ENCODE assay signal across 8 cellular contexts in the genomic region with DNA sequence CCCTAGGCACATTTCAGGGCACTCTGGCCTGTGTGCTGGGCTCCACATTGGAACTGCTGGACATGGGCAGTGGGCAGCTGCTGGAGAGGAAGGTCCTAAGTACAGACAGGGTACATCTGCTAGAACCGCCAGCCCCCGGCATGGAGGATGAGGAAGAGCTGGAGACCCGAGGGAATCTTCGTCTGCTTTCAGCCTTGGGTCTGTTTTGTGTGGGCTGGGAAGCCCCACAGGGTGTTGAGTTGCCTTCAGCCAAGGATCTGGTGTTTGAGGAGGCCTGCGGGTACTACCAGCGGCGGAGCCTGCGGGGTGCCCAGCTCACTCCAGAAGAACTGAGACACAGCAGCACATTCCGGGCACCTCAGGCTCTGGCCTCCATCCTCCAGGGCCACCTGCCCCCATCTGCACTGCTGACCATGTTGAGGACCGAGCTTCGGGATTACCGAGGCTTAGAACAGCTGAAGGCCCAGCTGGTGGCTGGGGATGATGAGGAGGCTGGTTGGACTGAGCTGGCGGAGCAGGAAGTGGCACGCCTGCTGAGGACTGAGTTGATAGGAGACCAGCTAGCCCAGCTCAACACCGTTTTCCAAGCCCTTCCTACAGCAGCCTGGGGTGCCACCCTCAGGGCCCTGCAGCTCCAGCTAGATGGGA. TPM values are rescaled to one million over a fixed set of nuclear protein-coding genes. Genes with fewer than 3 reads are reported as not detected.
DNase-seq lines count a peak whose midpoint lies in the region; ATAC-seq and TF ChIP-seq lines count a peak whose summit lies in the region.

No MANE protein-coding gene starts in this region.

- DNase-seq in right atrium auricular region (ENCODE audit: low spot score) (no peak), Right ventricle myocardium superior (no peak), mesendoderm (no peak), aorta (peak; percentile 45 to 48), NCI-H446 treated with DMSO at 0.1 percent for 48 hours (lab: John Stamatoyannopoulos, UW) (no peak), T-helper 9 cell (no peak)
- no peak for DNase-seq in activated naive CD8-positive, alpha-beta T cell treated with anti-CD3 and anti-CD28 coated beads, Interleukin-2, amount 50 U/mL, for 24 hours

- peak overlapping the region in 1 of 2 donors; percentile 87 for H3K27ac ChIP-seq in right atrium auricular region
- no peak overlapping the region for H3K27ac ChIP-seq in mesendoderm (ENCODE audit: low read depth, low read length)
- H3K27ac ChIP-seq in aorta (ENCODE audit: low read depth in 1 of 2, low read length in 2 of 2): peak overlapping the region in 1 of 2 donors; percentile 42

- H2AK5ac ChIP-seq in mesendoderm (ENCODE audit: low read length): no peak overlapping the region

- H3K27ac Mint-ChIP-seq in activated naive CD8-positive, alpha-beta T cell treated with anti-CD3 and anti-CD28 coated beads, Interleukin-2, amount 50 U/mL, for 24 hours: peak overlapping the region; percentile 85

- peak overlapping the region; percentile 7 for H3K9ac ChIP-seq in mesendoderm (ENCODE audit: low read length)

- H3K9me3 ChIP-seq in right atrium auricular region (no peaks in the 10 kb centered on the region), aorta (ENCODE audit: control insufficient read depth, low read length) (no peaks in the 10 kb centered on the region)

- no peak overlapping the region for H4K5ac ChIP-seq in mesendoderm (ENCODE audit: low read length)

- ATAC-seq in Right ventricle myocardium superior (ENCODE audit: poor library complexity): no peak
- no peak for ATAC-seq in activated naive CD8-positive, alpha-beta T cell treated with anti-CD3 and anti-CD28 coated beads, Interleukin-2, amount 50 U/mL, for 24 hours
- ATAC-seq in aorta (ENCODE audit: low FRiP score): no peak
- no peak for ATAC-seq in HG02852 (IDR thresholded peaks at IDR 0.05; ENCODE audit: unreplicated experiment)

- no CpG with 5 or more reads among the region's 15 CpGs for WGBS in mesendoderm (ENCODE audit: extremely low coverage, insufficient coverage, low lambda C conversion rate)
- 81 to 84% methylated on average over 15 of the region's 15 CpGs for WGBS in aorta, 2 donors

- H3K27me3 ChIP-seq in right atrium auricular region (no peaks in the 10 kb centered on the region), mesendoderm (ENCODE audit: insufficient read depth, low read length, poor library complexity) (no peaks in the 10 kb centered on the region), aorta (ENCODE audit: control insufficient read depth in 1 of 2, insufficient read depth in 2 of 2, low read length in 1 of 2) (no peaks in the 10 kb centered on the region)

- no peak overlapping the region for H3K23ac ChIP-seq in mesendoderm (ENCODE audit: low read length)

- H3K4me1 ChIP-seq in right atrium auricular region: peaks cover 0 to 35% of the 10 kb centered on the region in 2 donors
- H3K4me1 ChIP-seq in mesendoderm (ENCODE audit: control insufficient read depth, low read depth, low read length): no peaks in the 10 kb centered on the region
- H3K4me1 ChIP-seq in aorta (ENCODE audit: control insufficient read depth in 1 of 2, insufficient read depth in 2 of 2, low read length in 2 of 2): peaks cover 0 to 3% of the 10 kb centered on the region in 2 donors

- no peak overlapping the region for H3K4ac ChIP-seq in mesendoderm (ENCODE audit: low read depth, low read length)

- no peak overlapping the region for H4K8ac ChIP-seq in mesendoderm (ENCODE audit: low read depth, low read length)

- no peaks in the 10 kb centered on the region for H3K79me2 ChIP-seq in mesendoderm (ENCODE audit: control insufficient read depth, insufficient read depth, low read length)

- H3K56ac ChIP-seq in mesendoderm (ENCODE audit: low read length): peak overlapping the region; percentile 93

- H2BK120ac ChIP-seq in mesendoderm (ENCODE audit: low read depth, low read length): no peak overlapping the region

- peaks cover 3% of the 10 kb centered on the region for H3K36me3 ChIP-seq in right atrium auricular region
- no peaks in the 10 kb centered on the region for H3K36me3 ChIP-seq in mesendoderm (ENCODE audit: control insufficient read depth, insufficient read depth, low read length)
- H3K36me3 ChIP-seq in aorta (ENCODE audit: control insufficient read depth in 1 of 2, insufficient read depth in 2 of 2, low read length in 1 of 2): no peaks in the 10 kb centered on the region

- H3K4me3 ChIP-seq in right atrium auricular region (peak overlapping the region; percentile 83 to 91), mesendoderm (ENCODE audit: low read length) (no peak overlapping the region), aorta (ENCODE audit: low read length in 2 of 2) (peak overlapping the region in 1 of 2 donors; percentile 68)

- intact Hi-C loops in Right ventricle myocardium superior (cut with DNase I): loop anchor here (5.0 kb wide), 1 partner anchor 51 kb away; no protein-coding TSS in a partner anchor
- intact Hi-C loops in aorta (cut with DNase I): no loop called here

- TF ChIP-seq CTCF in right atrium auricular region (IDR thresholded peaks at IDR 0.05): no peak

- no peak overlapping the region for H3K18ac ChIP-seq in mesendoderm (ENCODE audit: low read length)

- H3K9me3 Mint-ChIP-seq in activated naive CD8-positive, alpha-beta T cell treated with anti-CD3 and anti-CD28 coated beads, Interleukin-2, amount 50 U/mL, for 24 hours: no peaks in the 10 kb centered on the region

- peak overlapping the region; percentile 85 for H3K4me3 Mint-ChIP-seq in activated naive CD8-positive, alpha-beta T cell treated with anti-CD3 and anti-CD28 coated beads, Interleukin-2, amount 50 U/mL, for 24 hours

- H2BK5ac ChIP-seq in mesendoderm (ENCODE audit: low read length): no peak overlapping the region

- H3K4me2 ChIP-seq in mesendoderm (ENCODE audit: low read length): no peak overlapping the region

- H3K4me1 Mint-ChIP-seq in activated naive CD8-positive, alpha-beta T cell treated with anti-CD3 and anti-CD28 coated beads, Interleukin-2, amount 50 U/mL, for 24 hours: peaks cover 24% of the 10 kb centered on the region

- peaks cover 12% of the 10 kb centered on the region for H3K79me1 ChIP-seq in mesendoderm (ENCODE audit: low read length)

- no peak overlapping the region for H2BK15ac ChIP-seq in mesendoderm (replicated peaks; ENCODE audit: low read depth)

- H3K36me3 Mint-ChIP-seq in activated naive CD8-positive, alpha-beta T cell treated with anti-CD3 and anti-CD28 coated beads, Interleukin-2, amount 50 U/mL, for 24 hours (ENCODE audit: low read depth): no peaks in the 10 kb centered on the region

- no peaks in the 10 kb centered on the region for H3K27me3 Mint-ChIP-seq in activated naive CD8-positive, alpha-beta T cell treated with anti-CD3 and anti-CD28 coated beads, Interleukin-2, amount 50 U/mL, for 24 hours

RNA-seq across cellular contexts. Expression of a gene that starts 1.4 kb away (rescaled TPM):
- total RNA-seq in right atrium auricular region: 10 to 100 TPM; 11.2 to 15.6 TPM
- total RNA-seq in Right ventricle myocardium superior: 9.5 TPM
- polyA plus RNA-seq in mesendoderm (2013, experiment 1 of 2): 4.6 TPM
- 4.8 TPM for polyA plus RNA-seq in mesendoderm (2013, experiment 2 of 2)
- 10 to 100 TPM; 14.4 to 15.0 TPM for total RNA-seq in aorta
- 1 to 10 TPM; 4.3 to 9.0 TPM for polyA plus RNA-seq in aorta

RNA-seq across cellular contexts. Expression of a gene that starts 10.6 kb away (rescaled TPM):
- total RNA-seq in right atrium auricular region (10 to 100 TPM; 25.4 to 28.5 TPM), Right ventricle myocardium superior (55.1 TPM), aorta (10 to 100 TPM; 20.8 to 26.9 TPM)
- 8.9 TPM for polyA plus RNA-seq in mesendoderm (2013, experiment 1 of 2)
- 9.0 TPM for polyA plus RNA-seq in mesendoderm (2013, experiment 2 of 2)
- 10 to 100 TPM in 1 of 2 donors, 1 to 10 TPM in 1; 8.6 to 13.6 TPM for polyA plus RNA-seq in aorta

RNA-seq across cellular contexts. Expression of a gene that starts 53.6 kb away (rescaled TPM):
- total RNA-seq in right atrium auricular region (10 to 100 TPM; 32.2 to 59.7 TPM), Right ventricle myocardium superior (56.2 TPM), aorta (10 to 100 TPM; 43.0 to 67.3 TPM)
- 57.8 TPM for polyA plus RNA-seq in mesendoderm (2013, experiment 1 of 2)
- 57.6 TPM for polyA plus RNA-seq in mesendoderm (2013, experiment 2 of 2)
- 10 to 100 TPM; 16.2 to 42.8 TPM for polyA plus RNA-seq in aorta

Comparison
In these comparisons a context has a peak if more than half of its experiments do, and no peak if none do; other contexts are left out.
1. DNase-seq: peak in aorta (2 of 2); none in right atrium auricular region (single experiment), Right ventricle myocardium superior (single experiment), activated naive CD8-positive, alpha-beta T cell treated with anti-CD3 and anti-CD28 coated beads, Interleukin-2, amount 50 U/mL, for 24 hours (single experiment), mesendoderm (single experiment), NCI-H446 treated with DMSO at 0.1 percent for 48 hours (single experiment) and T-helper 9 cell (single experiment).